ENCODE assay signal across 19 cellular contexts in genomic region chr7:103063895-103064294, GRCh38. TPM values are rescaled to one million over a fixed set of nuclear protein-coding genes. Genes with fewer than 3 reads are reported as not detected.
"Had no signal": no experiment of that assay in that cellular context is flagged by ENCODE, and none has a peak within 500 bp of the region (broad histone marks: within the 10 kb centered on the region; RNA-seq: fewer than 3 reads in every experiment).

No MANE protein-coding gene starts in this region.

- H3K27ac Mint-ChIP-seq: activated naive CD8-positive, alpha-beta T cell treated with anti-CD3 and anti-CD28 coated beads, Interleukin-2, amount 50 U/mL, for 24 hours; activated T-helper 17 cell treated with anti-CD3 and anti-CD28 coated beads, Interleukin-2, amount 50 U/mL, for 72 hours; effector memory CD8-positive, alpha-beta T cell; neural progenitor cell had no signal

- H3K27ac ChIP-seq: epithelial cell of prostate, neural progenitor cell, stomach, testis, upper lobe of right lung had no signal

- H3K4me3 Mint-ChIP-seq: activated naive CD8-positive, alpha-beta T cell treated with anti-CD3 and anti-CD28 coated beads, Interleukin-2, amount 50 U/mL, for 24 hours; activated T-helper 17 cell treated with anti-CD3 and anti-CD28 coated beads, Interleukin-2, amount 50 U/mL, for 72 hours; effector memory CD8-positive, alpha-beta T cell; naive B cell; neural progenitor cell had no signal

- DNase-seq: activated CD4-positive, alpha-beta T cell treated with anti-CD3 and anti-CD28 coated beads, Interleukin-2, amount 50 U/mL, for 4 hours; activated naive CD4-positive, alpha-beta T cell treated with Interleukin-2 at 50 U/mL for 16 hours; activated naive CD8-positive, alpha-beta T cell treated with anti-CD3 and anti-CD28 coated beads, Interleukin-2, amount 50 U/mL, for 24 hours; dermis blood vessel endothelial cell; effector memory CD8-positive, alpha-beta T cell; islet precursor cell; naive B cell; stomach; testis; upper lobe of right lung had no signal

- H3K36me3 Mint-ChIP-seq: naive B cell, neural progenitor cell had no signal

- H2AFZ ChIP-seq: neural progenitor cell had no signal

- ATAC-seq: activated naive CD8-positive, alpha-beta T cell treated with anti-CD3 and anti-CD28 coated beads, Interleukin-2, amount 50 U/mL, for 24 hours; activated T-helper 17 cell treated with anti-CD3 and anti-CD28 coated beads, Interleukin-2, amount 50 U/mL, for 72 hours; effector memory CD8-positive, alpha-beta T cell; sciatic nerve; upper lobe of right lung had no signal

- H3K27me3 ChIP-seq: neural progenitor cell, stomach, testis, upper lobe of right lung had no signal

- H3K9me3 Mint-ChIP-seq: activated naive CD8-positive, alpha-beta T cell treated with anti-CD3 and anti-CD28 coated beads, Interleukin-2, amount 50 U/mL, for 24 hours; activated T-helper 17 cell treated with anti-CD3 and anti-CD28 coated beads, Interleukin-2, amount 50 U/mL, for 72 hours; effector memory CD8-positive, alpha-beta T cell; naive B cell had no signal

- FAIRE-seq: astrocyte, bronchial epithelial cell, TTC549 had no signal

- H3K4me3 ChIP-seq: lung, neural progenitor cell, stomach, testis, upper lobe of right lung had no signal

- H3K4me2 ChIP-seq: neural progenitor cell had no signal

- H3K27me3 Mint-ChIP-seq: activated naive CD8-positive, alpha-beta T cell treated with anti-CD3 and anti-CD28 coated beads, Interleukin-2, amount 50 U/mL, for 24 hours; activated T-helper 17 cell treated with anti-CD3 and anti-CD28 coated beads, Interleukin-2, amount 50 U/mL, for 72 hours; naive B cell had no signal

- H3K4me1 Mint-ChIP-seq: activated naive CD8-positive, alpha-beta T cell treated with anti-CD3 and anti-CD28 coated beads, Interleukin-2, amount 50 U/mL, for 24 hours; activated T-helper 17 cell treated with anti-CD3 and anti-CD28 coated beads, Interleukin-2, amount 50 U/mL, for 72 hours; naive B cell; neural progenitor cell had no signal

- H3K36me3 ChIP-seq: neural progenitor cell, stomach, upper lobe of right lung had no signal

- H3K4me1 ChIP-seq: neural progenitor cell, upper lobe of right lung had no signal

- H3K9ac ChIP-seq: neural progenitor cell had no signal

- H3K9me3 ChIP-seq: stomach, testis, upper lobe of right lung had no signal

RNA-seq across cellular contexts. Expression of gene FBXL13, which starts 10.7 kb away (rescaled TPM):
- total RNA-seq: T-helper 2 cell treated with Interferon-gamma antibody and Interleukin-4, amounts not matched to agents 100 ng/mL and 5 ng/mL, for 36 hours had no signal
